Comparison of ENCODE assay signal across 17 cellular contexts in genomic region chr15:99574502-99574901, GRCh38.
"Had no signal": no experiment of that assay in that cellular context is flagged by ENCODE, and none has a peak within 500 bp of the region (broad histone marks: within the 10 kb centered on the region; RNA-seq: fewer than 3 reads in every experiment).

No MANE protein-coding gene starts in this region.

- ATAC-seq: activated CD8-positive, alpha-beta T cell treated with anti-CD3 and anti-CD28 coated beads for 36 hours; activated T-cell treated with anti-CD3 and anti-CD28 coated beads, Interleukin-2, amount 50 U/mL, for 4 hours; T-helper 17 cell; WTC11 had no signal

- H3K36me3 ChIP-seq: cardiac muscle cell, colonic mucosa, esophagus muscularis mucosa, neural progenitor cell, sigmoid colon, stomach had no signal

- H3K4me1 ChIP-seq: testis had no signal

- H3K27me3 ChIP-seq: cardiac muscle cell, colonic mucosa, esophagus muscularis mucosa, neural progenitor cell, sigmoid colon, stomach, testis had no signal

- H3K4me3 ChIP-seq: cardiac muscle cell, colonic mucosa, esophagus muscularis mucosa, neural progenitor cell, sigmoid colon, stomach, testis had no signal

- DNase-seq: activated CD4-positive, alpha-beta T cell treated with anti-CD3 and anti-CD28 coated beads for 48 hours; activated CD8-positive, alpha-beta T cell treated with anti-CD3 and anti-CD28 coated beads for 36 hours; activated effector memory CD4-positive, alpha-beta T cell treated with Interleukin-2 at 50 U/mL for 16 hours; activated naive CD4-positive, alpha-beta T cell treated with anti-CD3 and anti-CD28 coated beads, Interleukin-2, amount 50 U/mL, for 16 hours; activated T-cell treated with anti-CD3 and anti-CD28 coated beads, Interleukin-2, amount 50 U/mL, for 4 hours; colonic mucosa; hypothalamus; naive B cell; sigmoid colon; stimulated activated CD4-positive, alpha-beta T cell treated with anti-CD3 and anti-CD28 coated beads, Interleukin-1b, Interleukin-23, amount 100 ng/mL, for 48 hours; stomach; T-helper 17 cell; testis had no signal

- H3K9me3 ChIP-seq: colonic mucosa, esophagus muscularis mucosa, sigmoid colon, stomach, testis had no signal

- H3K27ac ChIP-seq: cardiac muscle cell, colonic mucosa, esophagus muscularis mucosa, neural progenitor cell, sigmoid colon, stomach, testis had no signal

- H3K9ac ChIP-seq: neural progenitor cell had no signal
